In genomic region chr5:41517909-41518308, GRCh38 we compare ENCODE assay signal across 24 cellular contexts. TPM values are rescaled to one million over a fixed set of nuclear protein-coding genes. Genes with fewer than 3 reads are reported as not detected.
DNase-seq lines count a peak whose midpoint lies in the region; ATAC-seq, FAIRE-seq and TF ChIP-seq lines count a peak whose summit lies in the region.
"Had no signal": no experiment of that assay in that cellular context is flagged by ENCODE, and none has a peak within 500 bp of the region (broad histone marks: within the 10 kb centered on the region; RNA-seq: fewer than 3 reads in every experiment).

No MANE protein-coding gene starts in this region.

- H3K79me2 ChIP-seq in GM23248 (ENCODE audit: insufficient read depth) (no peaks in the 10 kb centered on the region), MM.1S (ENCODE audit: low read length) (no peaks in the 10 kb centered on the region)

- intact Hi-C loops in kidney (cut with DNase I): no loop called here

- H3F3A ChIP-seq in GM23248 (ENCODE audit: insufficient read depth) (no peaks in the 10 kb centered on the region), MM.1S (ENCODE audit: insufficient read depth, low read length) (no peaks in the 10 kb centered on the region)

- H3K4me3 Mint-ChIP-seq in endothelial cell (ENCODE audit: unreplicated experiment): no peak overlapping the region
- H3K4me3 Mint-ChIP-seq: activated CD4-positive, alpha-beta memory T cell treated with anti-CD3 and anti-CD28 coated beads for 36 hours; nephron; stimulated activated naive CD8-positive, alpha-beta T cell treated with anti-CD3 and anti-CD28 coated beads, Interleukin-15, Interleukin-2, amounts not matched to agents 100 ng/mL and 50 ng/mL, for 24 hours; T-helper 1 cell treated with Interleukin-12 subunit alpha and Interleukin-12 subunit beta and Interleukin-4 antibody, amounts not matched to agents 30 μg/mL and 1 μg/mL, for 36 hours had no signal

- H3K9me3 ChIP-seq in GM23248 (ENCODE audit: low read depth): no peaks in the 10 kb centered on the region
- no peaks in the 10 kb centered on the region for H3K9me3 ChIP-seq in MM.1S (replicated peaks; ENCODE audit: insufficient read depth, low read length)
- peaks cover 0 to 2% of the 10 kb centered on the region in 2 donors for H3K9me3 ChIP-seq in kidney (ENCODE audit: control insufficient read depth in 1 of 2, low read length in 2 of 2)
- H3K9me3 ChIP-seq: BLaER1, gastroesophageal sphincter, upper lobe of left lung had no signal

- DNase-seq in GM23248: peak; percentile 41
- DNase-seq in MM.1S: peak; percentile 33
- peak; percentile 7 for DNase-seq in bronchial epithelial cell (ENCODE audit: low read depth)
- no peak for DNase-seq in kidney
- no peak for DNase-seq in foreskin fibroblast
- DNase-seq in activated T-cell treated with anti-CD3 and anti-CD28 coated beads, Interleukin-2, amount 50 U/mL, for 48 hours: no peak
- no peak for DNase-seq in endothelial cell (ENCODE audit: low spot score)
- DNase-seq: activated CD4-positive, alpha-beta memory T cell treated with anti-CD3 and anti-CD28 coated beads for 36 hours; activated T-cell treated with anti-CD3 and anti-CD28 coated beads for 4 hours; Calu3; NCI-H1417 treated with DMSO at 0.1 percent for 48 hours; NCI-H2171; NCI-H526 treated with DMSO at 0.1 percent for 48 hours; SHP77; upper lobe of left lung had no signal

- no peaks in the 10 kb centered on the region for H3K36me3 Mint-ChIP-seq in endothelial cell (ENCODE audit: low read depth, unreplicated experiment)
- H3K36me3 Mint-ChIP-seq: activated CD4-positive, alpha-beta memory T cell treated with anti-CD3 and anti-CD28 coated beads for 36 hours had no signal

- H3K27ac Mint-ChIP-seq in endothelial cell (ENCODE audit: unreplicated experiment): no peak overlapping the region
- H3K27ac Mint-ChIP-seq: activated CD4-positive, alpha-beta memory T cell treated with anti-CD3 and anti-CD28 coated beads for 36 hours; nephron; stimulated activated naive CD8-positive, alpha-beta T cell treated with anti-CD3 and anti-CD28 coated beads, Interleukin-15, Interleukin-2, amounts not matched to agents 100 ng/mL and 50 ng/mL, for 24 hours; T-helper 1 cell treated with Interleukin-12 subunit alpha and Interleukin-12 subunit beta and Interleukin-4 antibody, amounts not matched to agents 30 μg/mL and 1 μg/mL, for 36 hours had no signal

- peaks cover 1% of the 10 kb centered on the region for H3K27me3 Mint-ChIP-seq in endothelial cell (ENCODE audit: unreplicated experiment)
- H3K27me3 Mint-ChIP-seq: stimulated activated naive CD8-positive, alpha-beta T cell treated with anti-CD3 and anti-CD28 coated beads, Interleukin-15, Interleukin-2, amounts not matched to agents 100 ng/mL and 50 ng/mL, for 24 hours had no signal

- in situ Hi-C loops in GM23248 (cut with MboI): no loop called here

- FAIRE-seq in bronchial epithelial cell (lab: Jason Lieb, UNC): no peak
- FAIRE-seq in kidney (lab: Jason Lieb, UNC): peak; percentile 88

- H3K36me3 ChIP-seq in GM23248 (ENCODE audit: low read depth): no peaks in the 10 kb centered on the region
- H3K36me3 ChIP-seq in MM.1S (replicated peaks; ENCODE audit: insufficient read depth, low read length): no peaks in the 10 kb centered on the region
- H3K36me3 ChIP-seq in bronchial epithelial cell (ENCODE audit: control insufficient read depth, insufficient read depth, low read length): no peaks in the 10 kb centered on the region
- no peaks in the 10 kb centered on the region for H3K36me3 ChIP-seq in kidney (ENCODE audit: control insufficient read depth in 1 of 2, insufficient read depth in 2 of 2, low read length in 2 of 2)
- H3K36me3 ChIP-seq: BLaER1, gastroesophageal sphincter, upper lobe of left lung had no signal

- no peak for ATAC-seq in HG03442 (IDR thresholded peaks at IDR 0.05; ENCODE audit: unreplicated experiment)
- ATAC-seq: gastroesophageal sphincter had no signal

- no peaks in the 10 kb centered on the region for H3K9me3 Mint-ChIP-seq in endothelial cell (ENCODE audit: unreplicated experiment)
- H3K9me3 Mint-ChIP-seq: activated CD4-positive, alpha-beta memory T cell treated with anti-CD3 and anti-CD28 coated beads for 36 hours; nephron; stimulated activated naive CD8-positive, alpha-beta T cell treated with anti-CD3 and anti-CD28 coated beads, Interleukin-15, Interleukin-2, amounts not matched to agents 100 ng/mL and 50 ng/mL, for 24 hours; T-helper 1 cell treated with Interleukin-12 subunit alpha and Interleukin-12 subunit beta and Interleukin-4 antibody, amounts not matched to agents 30 μg/mL and 1 μg/mL, for 36 hours had no signal

- H3K4me3 ChIP-seq in GM23248: no peak overlapping the region
- no peak overlapping the region for H3K4me3 ChIP-seq in MM.1S (ENCODE audit: low read length)
- no peak overlapping the region for H3K4me3 ChIP-seq in bronchial epithelial cell (ENCODE audit: low read depth, low read length)
- H3K4me3 ChIP-seq in kidney (ENCODE audit: low read length in 2 of 2): no peak overlapping the region
- no peak overlapping the region for H3K4me3 ChIP-seq in foreskin fibroblast (ENCODE audit: low read depth in 1 of 2, low read length in 2 of 2)
- H3K4me3 ChIP-seq: BLaER1, gastroesophageal sphincter, upper lobe of left lung had no signal

- H3K27me3 ChIP-seq in GM23248 (replicated peaks; ENCODE audit: insufficient read depth) (no peaks in the 10 kb centered on the region; the same call in 1 of the 2 replicates), MM.1S (replicated peaks; ENCODE audit: insufficient read depth, low read length) (no peaks in the 10 kb centered on the region), bronchial epithelial cell (ENCODE audit: control insufficient read depth, insufficient read depth, low read length) (no peaks in the 10 kb centered on the region)
- H3K27me3 ChIP-seq: BLaER1, upper lobe of left lung had no signal

- no peak overlapping the region for H2AFZ ChIP-seq in GM23248
- H2AFZ ChIP-seq in MM.1S (ENCODE audit: low read length): no peak overlapping the region

- H3K27ac ChIP-seq in GM23248 (no peak overlapping the region), MM.1S (ENCODE audit: low read length) (no peak overlapping the region), kidney (ENCODE audit: low read depth in 2 of 2, low read length in 2 of 2) (no peak overlapping the region)
- H3K27ac ChIP-seq: BLaER1, gastroesophageal sphincter, KMS-11, upper lobe of left lung had no signal

- H3K9me2 ChIP-seq in GM23248 (ENCODE audit: insufficient read depth) (no peaks in the 10 kb centered on the region), MM.1S (replicated peaks; ENCODE audit: insufficient read depth, low read length) (no peaks in the 10 kb centered on the region)

- H3K9ac ChIP-seq in GM23248: no peak overlapping the region
- H3K9ac ChIP-seq in MM.1S (ENCODE audit: low read length): no peak overlapping the region
- H3K9ac ChIP-seq in kidney (ENCODE audit: low read length in 2 of 2): no peak overlapping the region
- H3K9ac ChIP-seq: BLaER1, KMS-11 had no signal

- H3K4me2 ChIP-seq in GM23248 (ENCODE audit: unreplicated experiment) (no peak overlapping the region), MM.1S (ENCODE audit: low read depth, low read length) (no peak overlapping the region)
- H3K4me2 ChIP-seq: BLaER1, KMS-11 had no signal

- TF ChIP-seq CTCF in MM.1S (IDR thresholded peaks at IDR 0.05; ENCODE audit: low read length): no peak
- no peak for TF ChIP-seq CTCF in bronchial epithelial cell (IDR thresholded peaks at IDR 0.05; ENCODE audit: insufficient read depth, low read length, severe bottlenecking)
- TF ChIP-seq CTCF in kidney (IDR thresholded peaks at IDR 0.05; ENCODE audit: borderline replicate concordance, extremely low read depth, insufficient read depth): no peak
- TF ChIP-seq CTCF in foreskin fibroblast (IDR thresholded peaks at IDR 0.05; ENCODE audit: low read depth, low read length): no peak
- no peak for TF ChIP-seq CTCF in endothelial cell (IDR thresholded peaks at IDR 0.05; ENCODE audit: unreplicated experiment)

- H3K4me1 Mint-ChIP-seq in endothelial cell (ENCODE audit: unreplicated experiment): peaks cover 9% of the 10 kb centered on the region
- H3K4me1 Mint-ChIP-seq: nephron had no signal

- peaks cover 4% of the 10 kb centered on the region for H3K4me1 ChIP-seq in GM23248 (ENCODE audit: insufficient read depth)
- H3K4me1 ChIP-seq in MM.1S (ENCODE audit: low read length): no peaks in the 10 kb centered on the region
- no peaks in the 10 kb centered on the region for H3K4me1 ChIP-seq in kidney (ENCODE audit: control insufficient read depth in 1 of 2, insufficient read depth in 1 of 2, low read depth in 1 of 2, low read length in 2 of 2)
- H3K4me1 ChIP-seq: BLaER1, gastroesophageal sphincter, upper lobe of left lung had no signal

- H4K20me1 ChIP-seq in GM23248 (ENCODE audit: insufficient read depth) (no peaks in the 10 kb centered on the region), MM.1S (ENCODE audit: insufficient read depth, low read length) (no peaks in the 10 kb centered on the region)
- H4K20me1 ChIP-seq: BLaER1 had no signal

RNA-seq across cellular contexts. Expression of gene PLCXD3, which starts 7.5 kb away (rescaled TPM):
- 0.13 and 0.22 TPM in 2 replicates for total RNA-seq in GM23248 (2014; rRNA removed; shearing (Covaris generic))
- polyA plus RNA-seq in GM23248 (2016; fragmentation: Nextera tagmentation; extraction: Ambion mirVana) (0.09 and 0.13 TPM in 2 replicates), kidney (ENCODE audit: insufficient read depth, low read depth, low replicate concordance) (5.1 TPM)
- total RNA-seq in bronchial epithelial cell (not detected in 2 replicates), kidney (11.7 TPM), endothelial cell (ENCODE audit: unreplicated experiment) (0.26 TPM)
- total RNA-seq: activated CD4-positive, alpha-beta memory T cell treated with anti-CD3 and anti-CD28 coated beads for 36 hours; Calu3; chondrocyte; G401 had no signal

Comparison
In these comparisons a context has a peak if more than half of its experiments do, and no peak if none do; other contexts are left out.
1. DNase-seq: peak in GM23248 (single experiment), MM.1S (single experiment) and bronchial epithelial cell (single experiment); none in kidney (single experiment), foreskin fibroblast (0 of 2), activated T-cell treated with anti-CD3 and anti-CD28 coated beads, Interleukin-2, amount 50 U/mL, for 48 hours (0 of 2) and endothelial cell (single experiment).
2. RNA of gene PLCXD3, which starts 7.5 kb away (total RNA-seq): 11.7 TPM in kidney (single experiment); 0.26 TPM in endothelial cell (single experiment), 0.13 to 0.22 TPM in GM23248 and not detected in bronchial epithelial cell; every median in the first group is over 10 times any median in the second.